1 cellular context compared by ENCODE assay signal in the genomic region with DNA sequence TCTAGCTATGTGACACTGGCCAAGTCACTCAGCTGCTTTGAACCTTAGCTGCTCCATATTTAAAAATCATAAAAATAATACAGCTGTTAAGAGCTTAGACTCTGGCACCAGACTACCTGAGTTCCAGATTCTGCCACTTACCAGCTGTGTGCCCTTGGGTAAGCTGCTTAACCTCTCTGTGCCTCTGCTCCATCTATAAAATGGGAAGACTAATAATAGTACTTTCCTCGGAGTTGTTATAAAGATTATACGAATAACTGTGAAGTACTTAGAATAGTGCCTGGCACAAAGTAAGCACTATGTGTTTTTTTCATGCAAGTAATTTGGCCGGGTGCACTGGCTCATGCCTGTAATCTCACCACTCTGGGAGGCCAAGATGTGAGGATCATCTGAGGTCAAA.
TF ChIP-seq lines count a peak whose summit lies in the region.

No MANE protein-coding gene starts in this region.

TF ChIP-seq in GM12878, 131 proteins besides CTCF, POLR2A, EP300 and RAD21:
- TF ChIP-seq, protein P1, sequence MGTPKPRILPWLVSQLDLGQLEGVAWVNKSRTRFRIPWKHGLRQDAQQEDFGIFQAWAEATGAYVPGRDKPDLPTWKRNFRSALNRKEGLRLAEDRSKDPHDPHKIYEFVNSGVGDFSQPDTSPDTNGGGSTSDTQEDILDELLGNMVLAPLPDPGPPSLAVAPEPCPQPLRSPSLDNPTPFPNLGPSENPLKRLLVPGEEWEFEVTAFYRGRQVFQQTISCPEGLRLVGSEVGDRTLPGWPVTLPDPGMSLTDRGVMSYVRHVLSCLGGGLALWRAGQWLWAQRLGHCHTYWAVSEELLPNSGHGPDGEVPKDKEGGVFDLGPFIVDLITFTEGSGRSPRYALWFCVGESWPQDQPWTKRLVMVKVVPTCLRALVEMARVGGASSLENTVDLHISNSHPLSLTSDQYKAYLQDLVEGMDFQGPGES (IDR thresholded peaks at IDR 0.05) = no peak
- TF ChIP-seq CREB1 (IDR thresholded peaks at IDR 0.05; ENCODE audit: low read depth) (no peak), PAX8 (IDR thresholded peaks at IDR 0.05) (no peak), SMARCA5 (IDR thresholded peaks at IDR 0.05) (0 out of 2 replicates have a peak, but pooled peaks have one; percentile 35)
